21 cellular contexts compared by ENCODE assay signal in the genomic region with DNA sequence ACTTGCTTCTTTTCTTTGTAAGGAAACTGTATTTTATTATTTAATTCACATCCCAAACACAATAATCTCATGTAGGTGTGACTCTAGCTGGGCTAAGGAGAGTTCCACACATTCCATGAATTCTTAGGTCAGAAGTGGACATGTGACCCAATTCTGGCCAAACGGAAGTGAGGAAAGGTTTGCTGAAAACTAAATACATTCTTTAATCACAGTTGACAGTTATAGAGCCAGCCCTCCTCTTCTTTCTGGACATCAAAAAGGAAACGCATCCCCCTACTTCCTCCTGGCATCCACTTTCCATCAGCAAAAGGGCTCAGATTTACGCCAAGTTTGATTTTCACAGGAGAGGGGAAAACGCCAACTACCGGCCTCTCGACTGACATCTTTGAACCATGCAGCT.
"Had no signal": no experiment of that assay in that cellular context is flagged by ENCODE, and none has a peak within 500 bp of the region (broad histone marks: within the 10 kb centered on the region; RNA-seq: fewer than 3 reads in every experiment).

No MANE protein-coding gene starts in this region.

- H3K4me1 Mint-ChIP-seq: immature natural killer cell; naive thymus-derived CD4-positive, alpha-beta T cell; nephron progenitor cell had no signal

- H3K27ac ChIP-seq: gastrocnemius medialis, neutrophil, stomach, thoracic aorta, transverse colon, uterus had no signal

- H3K4me3 Mint-ChIP-seq: immature natural killer cell; naive thymus-derived CD4-positive, alpha-beta T cell; nephron progenitor cell had no signal

- H3K27me3 ChIP-seq: gastrocnemius medialis, neutrophil, stomach, transverse colon, uterus had no signal

- H3K36me3 Mint-ChIP-seq: immature natural killer cell; naive thymus-derived CD4-positive, alpha-beta T cell had no signal

- ATAC-seq: esophagus mucosa; gastrocnemius medialis; left cardiac atrium; naive thymus-derived CD4-positive, alpha-beta T cell; right cardiac atrium had no signal

- FAIRE-seq: endometrium, keratinocyte, small intestine had no signal

- H3K27me3 Mint-ChIP-seq: naive thymus-derived CD4-positive, alpha-beta T cell had no signal

- DNase-seq: cortex of kidney; effector memory CD4-positive, alpha-beta T cell; gastrocnemius medialis; immature natural killer cell; left cardiac atrium; naive thymus-derived CD4-positive, alpha-beta T cell; nephron progenitor cell; posterior cingulate gyrus; right cardiac atrium; small intestine; stimulated activated CD4-positive, alpha-beta T cell treated with anti-CD3 and anti-CD28 coated beads, Interleukin-12 subunit alpha, Interleukin-12 subunit beta, amount 100 ng/mL, for 4 hours; stimulated activated naive CD4-positive, alpha-beta T cell; stomach; substantia nigra; transverse colon; uterus had no signal

- H3K4me3 ChIP-seq: gastrocnemius medialis, stomach, thoracic aorta, transverse colon, uterus had no signal

- H3K27ac Mint-ChIP-seq: immature natural killer cell; naive thymus-derived CD4-positive, alpha-beta T cell; nephron progenitor cell had no signal

- H3K4me1 ChIP-seq: gastrocnemius medialis, transverse colon, uterus had no signal

- H3K9me3 ChIP-seq: gastrocnemius medialis, neutrophil, stomach, thoracic aorta, transverse colon, uterus had no signal

- H3K36me3 ChIP-seq: gastrocnemius medialis, neutrophil, stomach, thoracic aorta, transverse colon, uterus had no signal
